Comparison of ENCODE assay signal across 21 cellular contexts in genomic region chr2:18626256-18626668, GRCh38. TPM values are rescaled to one million over a fixed set of nuclear protein-coding genes. Genes with fewer than 3 reads are reported as not detected.
DNase-seq lines count a peak whose midpoint lies in the region; ATAC-seq and TF ChIP-seq lines count a peak whose summit lies in the region.
"Had no signal": no experiment of that assay in that cellular context is flagged by ENCODE, and none has a peak within 500 bp of the region (broad histone marks: within the 10 kb centered on the region; RNA-seq: fewer than 3 reads in every experiment).

No MANE protein-coding gene starts in this region.

- intact Hi-C loops in left ventricle myocardium superior (cut with micrococcal nuclease) = no loop called here

- H3K27ac ChIP-seq in coronary artery = peak overlapping the region in 1 of 2 donors; percentile 68
- H3K27ac ChIP-seq: KMS-11, lower lobe of right lung had no signal

- TF ChIP-seq CTCF in coronary artery (IDR thresholded peaks at IDR 0.05) = no peak

- DNase-seq in A172 (ENCODE audit: low spot score) = peak; percentile 49
- DNase-seq in HT1080 (ENCODE audit: low read depth) = peak; percentile 67
- DNase-seq in coronary artery (ENCODE audit: low spot score) = no peak
- DNase-seq in left ventricle myocardium superior = no peak
- DNase-seq in activated CD4-positive, CD25-positive, alpha-beta regulatory T cell treated with anti-CD3 and anti-CD28 coated beads, Interleukin-2, amount 50 U/mL, for 72 hours = no peak
- DNase-seq in UCSD-AML1 (lab: John Stamatoyannopoulos, UW; ENCODE audit: unreplicated experiment) = no peak
- DNase-seq: activated naive CD4-positive, alpha-beta T cell treated with anti-CD3 and anti-CD28 coated beads, Interleukin-2, amount 10 ng/mL, durations not matched to agents 7 days and 5 days; Calu3; lower lobe of right lung; NCI-H510A treated with DMSO at 0.1 percent for 48 hours; right cardiac atrium; T-helper 1 cell had no signal

- peak; percentile 70 for ATAC-seq in left ventricle myocardium superior
- no peak for ATAC-seq in HG02623 (IDR thresholded peaks at IDR 0.05; ENCODE audit: unreplicated experiment)
- no peak for ATAC-seq in HG02588 (IDR thresholded peaks at IDR 0.05; ENCODE audit: unreplicated experiment)
- ATAC-seq: activated CD4-positive, CD25-positive, alpha-beta regulatory T cell treated with anti-CD3 and anti-CD28 coated beads, Interleukin-2, amount 50 U/mL, for 24 hours; HCT116; Panc1; stimulated activated memory B cell treated with anti-CD40 and anti-IgM and Interleukin-4, amounts not matched to agents 10 μg/mL and 1 μg/mL and 100 μg/mL, for 72 hours had no signal

- H3K4me3 ChIP-seq in coronary artery = peak overlapping the region; percentile 18
- H3K4me3 ChIP-seq: lower lobe of right lung had no signal

RNA-seq across cellular contexts. Expression of gene NT5C1B, which starts 36.9 kb away (rescaled TPM):
- not detected in 2 replicates for total RNA-seq in A172 (2014; rRNA removed; shearing (Covaris generic))
- not detected in 2 replicates for total RNA-seq in HT1080 (2014; rRNA removed; shearing (Covaris generic))
- polyA plus RNA-seq in HT1080 (2015; cell fraction: cytosol; rRNA removed) = not detected in 2 replicates
- not detected in 2 replicates for polyA plus RNA-seq in HT1080 (2015; cell fraction: nucleus; rRNA removed)
- not detected for total RNA-seq in left ventricle myocardium superior
- total RNA-seq: Calu3, lower lobe of right lung, right cardiac atrium, ureter had no signal
- polyA plus RNA-seq: neural cell, right cardiac atrium had no signal

Comparison
In these comparisons a context has a peak if more than half of its experiments do, and no peak if none do; other contexts are left out.
1. DNase-seq: peak in A172 (single experiment) and HT1080 (single experiment); none in coronary artery (single experiment), left ventricle myocardium superior (single experiment), activated CD4-positive, CD25-positive, alpha-beta regulatory T cell treated with anti-CD3 and anti-CD28 coated beads, Interleukin-2, amount 50 U/mL, for 72 hours (single experiment) and UCSD-AML1 (single experiment).